21 cellular contexts compared by ENCODE assay signal in genomic region chr5:36523931-36524330, GRCh38.
DNase-seq lines count a peak whose midpoint lies in the region; ATAC-seq and TF ChIP-seq lines count a peak whose summit lies in the region.
"Had no signal": no experiment of that assay in that cellular context is flagged by ENCODE, and none has a peak within 500 bp of the region (broad histone marks: within the 10 kb centered on the region; RNA-seq: fewer than 3 reads in every experiment).

No MANE protein-coding gene starts in this region.

- H3F3A ChIP-seq in GM23338 (replicated peaks; ENCODE audit: low read depth), result no peaks in the 10 kb centered on the region
- no peaks in the 10 kb centered on the region for H3F3A ChIP-seq in neural progenitor cell (ENCODE audit: low read depth)

- H3K27me3 Mint-ChIP-seq in GM23338 (ENCODE audit: insufficient read depth, low read depth, poor library complexity) (peaks cover 5% of the 10 kb centered on the region), brain (peaks cover 3% of the 10 kb centered on the region), neural progenitor cell (ENCODE audit: insufficient read depth, low read depth) (peaks cover 10% of the 10 kb centered on the region)
- H3K27me3 Mint-ChIP-seq: CD4-positive, alpha-beta T cell had no signal

- no peak overlapping the region for H3K4me3 ChIP-seq in GM23338
- H3K4me3 ChIP-seq in neural progenitor cell, result no peak overlapping the region
- no peak overlapping the region for H3K4me3 ChIP-seq in suprapubic skin
- H3K4me3 ChIP-seq: BLaER1 treated with 17β-estradiol and CSF1 and Interleukin-3, amounts not matched to agents 10 nM and 100 nM; K562 had no signal

- no peaks in the 10 kb centered on the region for H3K36me3 Mint-ChIP-seq in GM23338 (ENCODE audit: low read depth)
- no peaks in the 10 kb centered on the region for H3K36me3 Mint-ChIP-seq in brain
- no peaks in the 10 kb centered on the region for H3K36me3 Mint-ChIP-seq in neural progenitor cell

- H2AFZ ChIP-seq in GM23338 (peak overlapping the region; percentile 76), neural progenitor cell (replicated peaks) (peak overlapping the region; percentile 5)

- no peak for TF ChIP-seq POLR2A in suprapubic skin (IDR thresholded peaks at IDR 0.05)

- no peak for ATAC-seq in GM23338
- ATAC-seq: K562 had no signal

- H3K36me3 ChIP-seq in GM23338 (ENCODE audit: insufficient read depth), result no peaks in the 10 kb centered on the region
- H3K36me3 ChIP-seq in neural progenitor cell, result no peaks in the 10 kb centered on the region
- no peaks in the 10 kb centered on the region for H3K36me3 ChIP-seq in suprapubic skin
- H3K36me3 ChIP-seq: BLaER1 treated with 17β-estradiol and CSF1 and Interleukin-3, amounts not matched to agents 10 nM and 100 nM had no signal

- H3K27ac Mint-ChIP-seq in GM23338 (no peak overlapping the region), brain (peak overlapping the region in 4 of 5 experiments; percentile 23 to 63 (median 46)), neural progenitor cell (no peak overlapping the region)
- H3K27ac Mint-ChIP-seq: CD4-positive, alpha-beta T cell had no signal

- no peak for TF ChIP-seq CTCF in GM23338 (conservative IDR thresholded peaks at IDR 0.05; ENCODE audit: low read depth in 2 of 2)
- TF ChIP-seq CTCF in brain (conservative IDR thresholded peaks at IDR 0.05), result no peak
- no peak for TF ChIP-seq CTCF in neural progenitor cell (IDR thresholded peaks at IDR 0.05)
- TF ChIP-seq CTCF in suprapubic skin (IDR thresholded peaks at IDR 0.05), result no peak

- no peaks in the 10 kb centered on the region for H3K4me1 ChIP-seq in GM23338 (ENCODE audit: insufficient read depth)
- peaks cover 9% of the 10 kb centered on the region for H3K4me1 ChIP-seq in neural progenitor cell
- peaks cover 24% of the 10 kb centered on the region for H3K4me1 ChIP-seq in suprapubic skin

- H3K4me1 Mint-ChIP-seq in GM23338 (peaks cover 4% of the 10 kb centered on the region), brain (peaks cover 22% of the 10 kb centered on the region), neural progenitor cell (peaks cover 22% of the 10 kb centered on the region)

- no peak for TF ChIP-seq EP300 in suprapubic skin (IDR thresholded peaks at IDR 0.05)

- no peak overlapping the region for H3K27ac ChIP-seq in GM23338 (ENCODE audit: low read depth)
- H3K27ac ChIP-seq in neural progenitor cell, result no peak overlapping the region
- H3K27ac ChIP-seq in suprapubic skin, result no peak overlapping the region
- H3K27ac ChIP-seq: BLaER1 treated with 17β-estradiol and CSF1 and Interleukin-3, amounts not matched to agents 10 nM and 100 nM had no signal

- H3K4me3 Mint-ChIP-seq in GM23338 (no peak overlapping the region), brain (peak overlapping the region in 1 of 5 experiments; percentile 36), neural progenitor cell (no peak overlapping the region)
- H3K4me3 Mint-ChIP-seq: CD4-positive, alpha-beta T cell had no signal

- no peaks in the 10 kb centered on the region for H3K79me2 ChIP-seq in GM23338 (replicated peaks; ENCODE audit: insufficient read depth)
- no peaks in the 10 kb centered on the region for H3K79me2 ChIP-seq in neural progenitor cell (ENCODE audit: low read depth)

- H3K27me3 ChIP-seq in GM23338 (ENCODE audit: insufficient read depth), result no peaks in the 10 kb centered on the region
- H3K27me3 ChIP-seq in neural progenitor cell, result no peaks in the 10 kb centered on the region
- no peaks in the 10 kb centered on the region for H3K27me3 ChIP-seq in suprapubic skin
- H3K27me3 ChIP-seq: BLaER1 treated with 17β-estradiol and CSF1 and Interleukin-3, amounts not matched to agents 10 nM and 100 nM had no signal

- H4K20me1 ChIP-seq in GM23338 (replicated peaks; ENCODE audit: insufficient read depth) (no peaks in the 10 kb centered on the region), neural progenitor cell (ENCODE audit: low read depth) (no peaks in the 10 kb centered on the region)
- H4K20me1 ChIP-seq: BLaER1 treated with 17β-estradiol and CSF1 and Interleukin-3, amounts not matched to agents 10 nM and 100 nM had no signal

- H3K9me3 ChIP-seq in neural progenitor cell (ENCODE audit: low read depth), result no peaks in the 10 kb centered on the region
- H3K9me3 ChIP-seq in suprapubic skin, result no peaks in the 10 kb centered on the region
- H3K9me3 ChIP-seq: SK-N-SH had no signal

- H3K9me3 Mint-ChIP-seq in GM23338, result no peaks in the 10 kb centered on the region
- H3K9me3 Mint-ChIP-seq in brain, result peaks cover 0 to 10% (median 0%) of the 10 kb centered on the region in 5 experiments
- no peaks in the 10 kb centered on the region for H3K9me3 Mint-ChIP-seq in neural progenitor cell

- 40% methylated on average over 6 of the region's 6 CpGs for WGBS in suprapubic skin

- DNase-seq in Ammon's horn (ENCODE audit: low spot score) (peak; percentile 63), GM23338 (ENCODE audit: low spot score) (no peak), neural progenitor cell (ENCODE audit: low spot score) (no peak), DMS 273 (lab: John Stamatoyannopoulos, UW; ENCODE audit: unreplicated experiment) (no peak), suprapubic skin (ENCODE audit: low spot score in 2 of 2) (no peak), NCI-H2171 treated with DMSO at 0.1 percent for 48 hours (lab: John Stamatoyannopoulos, UW) (no peak)
- DNase-seq: CD4-positive, alpha-beta T cell; DMS53; H7; Kasumi-1; NCI-H1105 treated with DMSO at 0.1 percent for 48 hours; NCI-H146; NCI-H1930; NCI-H2107; NCI-H446; NCI-H524 treated with DMSO at 0.1 percent for 48 hours; NCI-H774; SK-N-SH had no signal

- peaks cover 15% of the 10 kb centered on the region for H3K9me2 ChIP-seq in GM23338 (ENCODE audit: insufficient read depth)
- H3K9me2 ChIP-seq: SK-N-SH had no signal

- no peak overlapping the region for H3K4me2 ChIP-seq in GM23338
- H3K4me2 ChIP-seq in neural progenitor cell, result no peak overlapping the region
- H3K4me2 ChIP-seq: BLaER1 treated with 17β-estradiol and CSF1 and Interleukin-3, amounts not matched to agents 10 nM and 100 nM; SK-N-SH had no signal

- no peak overlapping the region for H3K9ac ChIP-seq in neural progenitor cell
- H3K9ac ChIP-seq: BLaER1 treated with 17β-estradiol and CSF1 and Interleukin-3, amounts not matched to agents 10 nM and 100 nM; SK-N-SH had no signal

TF ChIP-seq in GM23338, 12 proteins besides CTCF, POLR2A, EP300 and RAD21 (continues in another document):
- TF ChIP-seq ZNF114 (CRISPR knock-in tag; IDR thresholded peaks at IDR 0.05) (no peak), POLR2AphosphoS5 (IDR thresholded peaks at IDR 0.05; ENCODE audit: low read depth) (no peak), ETS1 (IDR thresholded peaks at IDR 0.05) (no peak), EZH2phosphoT487 (IDR thresholded peaks at IDR 0.05; ENCODE audit: unreplicated experiment) (no peak), NANOG (IDR thresholded peaks at IDR 0.05; ENCODE audit: borderline replicate concordance) (no peak)

Comparison
In these comparisons a context has a peak if more than half of its experiments do, and no peak if none do; other contexts are left out.
1. H3K27ac Mint-ChIP-seq: peak in brain (4 of 5); none in GM23338 (single experiment) and neural progenitor cell (single experiment).